Comparison of ENCODE assay signal across 8 cellular contexts in genomic region chr17:1716912-1717695, GRCh38. TPM values are rescaled to one million over a fixed set of nuclear protein-coding genes. Genes with fewer than 3 reads are reported as not detected.
DNase-seq lines count a peak whose midpoint lies in the region; ATAC-seq and TF ChIP-seq lines count a peak whose summit lies in the region.

No MANE protein-coding gene starts in this region.

- H3K36me3 ChIP-seq in IMR-90 (ENCODE audit: control insufficient read depth, insufficient read depth, low read length) (peaks cover 25% of the 10 kb centered on the region), mucosa of descending colon (ENCODE audit: low read depth) (peaks cover 8% of the 10 kb centered on the region)

- no peak for TF ChIP-seq RAD21 in IMR-90 (IDR thresholded peaks at IDR 0.05; ENCODE audit: low read length)

- TF ChIP-seq POLR2A in IMR-90 (IDR thresholded peaks at IDR 0.05; ENCODE audit: low read depth, low read length) = peak; percentile 70

- H3K27me3 ChIP-seq in IMR-90 (ENCODE audit: control insufficient read depth, insufficient read depth, low read length) = no peaks in the 10 kb centered on the region

- no TSS peak for BruUV-seq in IMR-90 (replicated peaks; lab: Mats Ljungman, UMichigan)

- H3K4me1 ChIP-seq in IMR-90 (ENCODE audit: control insufficient read depth, insufficient read depth, low read length) = peaks cover 21% of the 10 kb centered on the region
- peaks cover 47% of the 10 kb centered on the region for H3K4me1 ChIP-seq in mucosa of descending colon (ENCODE audit: low read depth)

- H3K14ac ChIP-seq in IMR-90 (replicated peaks; ENCODE audit: low read depth, low read length) = peak overlapping the region; percentile 100

- in situ Hi-C loops in IMR-90 (cut with MboI; ENCODE audit: low sequenced_read_pairs) = loop anchor here (25.0 kb wide), 1 partner anchor 320 kb away; the partner anchor contains the start of genes DPH1, OVCA2 and RTN4RL1

- H3K4me2 ChIP-seq in IMR-90 (ENCODE audit: low read depth, low read length) = peak overlapping the region; percentile 85

- TF ChIP-seq CTCF in IMR-90 (conservative IDR thresholded peaks at IDR 0.05; ENCODE audit: low read depth, low read length) = no peak
- TF ChIP-seq CTCF in epithelial cell of proximal tubule (conservative IDR thresholded peaks at IDR 0.05; ENCODE audit: low read depth, low read length) = no peak
- no peak for TF ChIP-seq CTCF in mucosa of descending colon (IDR thresholded peaks at IDR 0.05)

- no CpG with 5 or more reads among the region's 13 CpGs for WGBS in IMR-90 (ENCODE audit: extremely low coverage in 2 of 2, insufficient read length in 1 of 2), 2 experiments

- peaks cover 0 to 42% of the 10 kb centered on the region in 2 experiments; a peak in 2 of 4 replicates for H3K79me1 ChIP-seq in IMR-90 (ENCODE audit: low read depth in 1 of 2, low read length in 2 of 2)

- H2BK20ac ChIP-seq in IMR-90 (ENCODE audit: low read depth, low read length) = peak overlapping the region; percentile 97

- CTCF ChIA-PET in IMR-90 (lab: Yijun Ruan, JAX) = interaction anchor here (1.0 to 1.9 kb wide), 4 partner anchors 62 to 148 kb away, joined by 3 to 13 read pairs (median 4); no protein-coding TSS in a partner anchor

- peak overlapping the region; percentile 97 for H2AK5ac ChIP-seq in IMR-90 (ENCODE audit: low read depth, low read length)

- peak overlapping the region; percentile 92 for H3K9ac ChIP-seq in IMR-90 (ENCODE audit: low read depth, low read length)

- dilution Hi-C loops in IMR-90 (cut with HindIII; ENCODE audit: low sequenced_read_pairs, unreplicated experiment) = no loop called here

- H2BK120ac ChIP-seq in IMR-90 (ENCODE audit: low read depth, low read length) = peak overlapping the region; percentile 98

- H3K4me3 ChIP-seq in IMR-90 (ENCODE audit: insufficient read depth, low read depth, low read length) (peak overlapping the region; percentile 55), epithelial cell of proximal tubule (ENCODE audit: low read depth, low read length) (peak overlapping the region; percentile 91), mucosa of descending colon (peak overlapping the region; percentile 99)

- H2BK15ac ChIP-seq in IMR-90 (ENCODE audit: low read depth, low read length) = peak overlapping the region; percentile 99

- H4K5ac ChIP-seq in IMR-90 (ENCODE audit: low read depth, low read length) = peak overlapping the region; percentile 86

- POLR2A ChIA-PET in IMR-90 (lab: Charles Lee; ENCODE audit: unreplicated experiment) = interaction anchor here (0.7 to 2.2 kb wide), 14 partner anchors 10 to 312 kb away, joined by 3 to 18 read pairs (median 4); partner anchors contain the start of genes RPA1 and SMYD4

- H3K23ac ChIP-seq in IMR-90 (ENCODE audit: low read depth, low read length) = peak overlapping the region; percentile 100

- H3K18ac ChIP-seq in IMR-90 (ENCODE audit: low read depth, low read length) = peak overlapping the region; percentile 90

- peaks cover 7% of the 10 kb centered on the region for H3K9me1 ChIP-seq in IMR-90 (ENCODE audit: insufficient read depth, low read length)

- peak; percentile 43 for ATAC-seq in GM21515 (IDR thresholded peaks at IDR 0.05; ENCODE audit: unreplicated experiment)
- ATAC-seq in IMR-90 (ENCODE audit: low read depth) = peak; percentile 47
- peak; percentile 69 for ATAC-seq in mucosa of descending colon

- peak overlapping the region; percentile 89 for H2AFZ ChIP-seq in IMR-90 (replicated peaks; ENCODE audit: low read length, poor library complexity)

- H3K56ac ChIP-seq in IMR-90 (ENCODE audit: extremely low read depth, insufficient read depth, low read length) = peak overlapping the region; percentile 100

- H2BK5ac ChIP-seq in IMR-90 (ENCODE audit: low read depth, low read length, poor library complexity, severe bottlenecking) = peak overlapping the region; percentile 97

- peak overlapping the region; percentile 99 for H3K4ac ChIP-seq in IMR-90 (ENCODE audit: low read depth, low read length)

- peak overlapping the region; percentile 100 for H2AK9ac ChIP-seq in IMR-90 (replicated peaks; ENCODE audit: low read depth, low read length, poor library complexity)

- peak overlapping the region; percentile 84 to 100 for H4K8ac ChIP-seq in IMR-90 (ENCODE audit: low read depth in 2 of 2, low read length in 2 of 2)

- no peaks in the 10 kb centered on the region for H3K9me3 ChIP-seq in IMR-90 (ENCODE audit: control insufficient read depth, insufficient read depth, low read length)
- no peaks in the 10 kb centered on the region for H3K9me3 ChIP-seq in mucosa of descending colon

- intact Hi-C loops in IMR-90 (cut with micrococcal nuclease) = loop anchor here (2.0 to 5.0 kb wide), 2 partner anchors 112 to 325 kb away; partner anchors contain the start of genes OVCA2 and SMYD4
- intact Hi-C loops in mucosa of descending colon (cut with DNase I, micrococcal nuclease) = no loop called here

- peak overlapping the region; percentile 100 for H4K91ac ChIP-seq in IMR-90 (ENCODE audit: insufficient read depth, low read depth, low read length)

- DNase-seq in D341Med (ENCODE audit: low spot score) (peak; percentile 77), IMR-90 (peak; percentile 99), OCI-M1 (lab: John Stamatoyannopoulos, UW) (peak; percentile 97), activated T-cell treated with anti-CD3 and anti-CD28 coated beads for 4 hours (peak; percentile 79), epithelial cell of proximal tubule (ENCODE audit: low read depth) (peak; percentile 98), mucosa of descending colon (peak; percentile 84 to 96 (median 90))
- DNase-seq in stimulated activated CD8-positive, alpha-beta memory T cell treated with anti-CD3 and anti-CD28 coated beads, Interleukin-2, amount 100 ng/mL, for 48 hours (ENCODE audit: low read depth in 2 of 2) = peak; percentile 68 to 77

- peaks cover 34% of the 10 kb centered on the region for H4K20me1 ChIP-seq in IMR-90 (ENCODE audit: insufficient read depth, low read length)

- H3K27ac ChIP-seq in IMR-90 (ENCODE audit: insufficient read depth, low read length) = peak overlapping the region; percentile 89

TF ChIP-seq in IMR-90, 13 proteins besides CTCF, POLR2A, EP300 and RAD21 (continues in another document):
- peak; percentile 87 for TF ChIP-seq USF2 (IDR thresholded peaks at IDR 0.05; ENCODE audit: low read depth, low read length)
- no peak for TF ChIP-seq SMC3 (IDR thresholded peaks at IDR 0.05; ENCODE audit: low read depth, low read length)
- peak; percentile 65; the same call in 1 of the 2 replicates for TF ChIP-seq BHLHE40 (IDR thresholded peaks at IDR 0.05; ENCODE audit: low read depth, low read length)
- TF ChIP-seq MAFK (IDR thresholded peaks at IDR 0.05; ENCODE audit: low read depth, low read length) = peak; percentile 82
- peak; percentile 49 for TF ChIP-seq FOS (IDR thresholded peaks at IDR 0.05; ENCODE audit: low read depth, low read length)
- peak; percentile 96 for TF ChIP-seq NFE2L2 (IDR thresholded peaks at IDR 0.05; ENCODE audit: low read depth, low read length)
- peak; percentile 80; the same call in 1 of the 2 replicates for TF ChIP-seq CEBPB (IDR thresholded peaks at IDR 0.05; ENCODE audit: low read depth, low read length)
- peak; percentile 12; the same call in 1 of the 2 replicates for TF ChIP-seq MXI1 (IDR thresholded peaks at IDR 0.05; ENCODE audit: borderline replicate concordance, low read depth, low read length)
- TF ChIP-seq MAZ (IDR thresholded peaks at IDR 0.05; ENCODE audit: borderline replicate concordance, low read depth, low read length) = peak; percentile 67

RNA-seq across cellular contexts. Expression of gene TLCD2, which starts 6.9 kb away (rescaled TPM):
- total RNA-seq in IMR-90 (2012; rRNA removed) (0.72 and 0.83 TPM in 2 replicates), epithelial cell of proximal tubule (1.4 and 1.6 TPM in 2 replicates), mucosa of descending colon (10 to 100 TPM; 29.0 to 45.6 (median 37.6) TPM)
- 0.67 and 1.2 TPM in 2 replicates for polyA plus RNA-seq in IMR-90 (2012; rRNA removed)
- polyA plus RNA-seq in IMR-90 (2012; cell fraction: cytosol; rRNA removed) = 0.49 and 0.75 TPM in 2 replicates
- 0.75 and 2.1 TPM in 2 replicates for polyA plus RNA-seq in IMR-90 (2012; cell fraction: nucleus; rRNA removed; ENCODE audit: low replicate concordance)

RNA-seq across cellular contexts. Expression of gene WDR81, which starts 7.4 kb away (rescaled TPM):
- total RNA-seq in IMR-90 (2012; rRNA removed) (3.0 and 3.9 TPM in 2 replicates), epithelial cell of proximal tubule (17.4 and 20.9 TPM in 2 replicates), mucosa of descending colon (10 to 100 TPM; 17.3 to 27.3 (median 22.4) TPM)
- 8.4 and 10.4 TPM in 2 replicates for polyA plus RNA-seq in IMR-90 (2012; rRNA removed)
- 4.5 and 7.7 TPM in 2 replicates for polyA plus RNA-seq in IMR-90 (2012; cell fraction: cytosol; rRNA removed)
- polyA plus RNA-seq in IMR-90 (2012; cell fraction: nucleus; rRNA removed; ENCODE audit: low replicate concordance) = 21.3 and 52.6 TPM in 2 replicates

RNA-seq across cellular contexts. Expression of gene SERPINF2, which starts 25.6 kb away (rescaled TPM):
- total RNA-seq in IMR-90 (2012; rRNA removed) = not detected in 2 replicates
- not detected in 2 replicates for polyA plus RNA-seq in IMR-90 (2012; rRNA removed)
- 0.02 TPM in 1 of 2 replicates, not detected in the other for polyA plus RNA-seq in IMR-90 (2012; cell fraction: cytosol; rRNA removed)
- 0.08 and 0.17 TPM in 2 replicates for polyA plus RNA-seq in IMR-90 (2012; cell fraction: nucleus; rRNA removed; ENCODE audit: low replicate concordance)
- 0.07 and 0.92 TPM in 2 replicates for total RNA-seq in epithelial cell of proximal tubule
- total RNA-seq in mucosa of descending colon = 1 to 10 TPM in 2 of 3 donors, under 1 TPM in 1; 0.78 to 8.2 (median 2.9) TPM

RNA-seq across cellular contexts. Expression of gene PRPF8, which starts 32.4 kb away (rescaled TPM):
- 113 and 141 TPM in 2 replicates for total RNA-seq in IMR-90 (2012; rRNA removed)
- polyA plus RNA-seq in IMR-90 (2012; rRNA removed) = 160 and 167 TPM in 2 replicates
- 63.5 and 106 TPM in 2 replicates for polyA plus RNA-seq in IMR-90 (2012; cell fraction: cytosol; rRNA removed)
- polyA plus RNA-seq in IMR-90 (2012; cell fraction: nucleus; rRNA removed; ENCODE audit: low replicate concordance) = 249 and 303 TPM in 2 replicates
- total RNA-seq in epithelial cell of proximal tubule = 119 and 161 TPM in 2 replicates
- 100 to 1,000 TPM; 214 to 238 (median 222) TPM for total RNA-seq in mucosa of descending colon

RNA-seq across cellular contexts. Expression of gene SERPINF1, which starts 44.8 kb away (rescaled TPM):
- 11.7 and 15.6 TPM in 2 replicates for total RNA-seq in IMR-90 (2012; rRNA removed)
- polyA plus RNA-seq in IMR-90 (2012; rRNA removed) = 90.2 and 94.3 TPM in 2 replicates
- 104 and 232 TPM in 2 replicates for polyA plus RNA-seq in IMR-90 (2012; cell fraction: cytosol; rRNA removed)
- polyA plus RNA-seq in IMR-90 (2012; cell fraction: nucleus; rRNA removed; ENCODE audit: low replicate concordance) = 61.8 and 102 TPM in 2 replicates
- 3.0 and 5.4 TPM in 2 replicates for total RNA-seq in epithelial cell of proximal tubule
- 100 to 1,000 TPM in 1 of 3 donors, 10 to 100 TPM in 2; 16.9 to 111 (median 76.9) TPM for total RNA-seq in mucosa of descending colon

Comparison
In these comparisons a context has a peak if more than half of its experiments do, and no peak if none do; other contexts are left out.
1. Peak in every context shown above with its lines: DNase-seq, ATAC-seq, H3K4me3 ChIP-seq and H3K27ac ChIP-seq.
2. RNA of gene TLCD2, which starts 6.9 kb away (total RNA-seq): 29.0 to 45.6 TPM in mucosa of descending colon; 1.4 to 1.6 TPM in epithelial cell of proximal tubule and 0.72 to 0.83 TPM in IMR-90; every median in the first group is over 10 times any median in the second.